ENCODE assay signal across 20 cellular contexts in the genomic region with DNA sequence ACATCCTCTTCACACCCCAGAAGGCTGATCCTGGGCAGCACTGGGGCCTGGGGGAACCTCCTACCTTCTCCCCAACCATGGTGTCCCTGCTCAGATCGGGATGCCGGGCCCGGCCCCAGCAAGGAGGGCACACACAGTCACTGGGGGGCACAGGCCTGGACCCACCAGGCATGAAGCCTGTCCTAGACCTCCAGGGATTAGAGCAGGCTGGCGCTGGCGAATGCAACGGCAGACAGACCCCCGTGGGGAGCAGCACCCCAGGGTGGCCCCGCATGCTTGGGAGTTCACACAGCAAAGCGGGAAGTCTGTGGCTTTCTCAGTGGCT. TPM values are rescaled to one million over a fixed set of nuclear protein-coding genes. Genes with fewer than 3 reads are reported as not detected.
"Had no signal": no experiment of that assay in that cellular context is flagged by ENCODE, and none has a peak within 500 bp of the region (broad histone marks: within the 10 kb centered on the region; RNA-seq: fewer than 3 reads in every experiment).

No MANE protein-coding gene starts in this region.

- H3K4me3 ChIP-seq: cardiac muscle cell, hepatocyte, psoas muscle had no signal

- DNase-seq: activated CD4-positive, alpha-beta T cell treated with anti-CD3 and anti-CD28 coated beads, Interleukin-2, amount 50 U/mL, for 4 hours; activated naive CD4-positive, alpha-beta T cell treated with Interleukin-2 at 50 U/mL for 16 hours; activated naive CD8-positive, alpha-beta T cell treated with anti-CD3 and anti-CD28 coated beads, Interleukin-2, amount 10 ng/mL, durations not matched to agents 7 days and 5 days; activated T-cell treated with anti-CD3 and anti-CD28 coated beads, Interleukin-2, amount 50 U/mL, for 24 hours; amygdala; foreskin keratinocyte; left cardiac atrium; midbrain; nephron progenitor cell; psoas muscle; right cardiac atrium; small intestine; stimulated activated CD4-positive, alpha-beta T cell treated with anti-CD3 and anti-CD28 coated beads, Interleukin-15, amount 100 ng/mL, for 24 hours; stimulated activated CD4-positive, alpha-beta T cell treated with anti-CD3 and anti-CD28 coated beads, Interleukin-2, amount 100 ng/mL, for 48 hours; SW 1271; T-helper 2 cell had no signal

- H2AFZ ChIP-seq: hepatocyte had no signal

- H3K36me3 ChIP-seq: cardiac muscle cell had no signal

- ATAC-seq: foreskin keratinocyte, left cardiac atrium, psoas muscle, right cardiac atrium had no signal

- H3K4me1 ChIP-seq: foreskin keratinocyte, psoas muscle had no signal

- H3K4me2 ChIP-seq: hepatocyte had no signal

- H3K27me3 ChIP-seq: cardiac muscle cell, foreskin keratinocyte had no signal

- H3K9me3 ChIP-seq: psoas muscle had no signal

- H3K27ac ChIP-seq: cardiac muscle cell, epithelial cell of prostate, foreskin keratinocyte, hepatocyte, psoas muscle had no signal

RNA-seq across cellular contexts. Expression of gene OLFM1, which starts 40.5 kb away (rescaled TPM):
- total RNA-seq: activated naive CD8-positive, alpha-beta T cell treated with anti-CD3 and anti-CD28 coated beads, Interleukin-2, amount 10 ng/mL, durations not matched to agents 7 days and 5 days; myocyte had no signal
